ENCODE assay signal across 1 cellular context in genomic region chr2:215794829-215795546, GRCh38.
TF ChIP-seq lines count a peak whose summit lies in the region.

No MANE protein-coding gene starts in this region.

TF ChIP-seq in GM23338, 12 proteins besides CTCF, POLR2A, EP300 and RAD21 (continued from another document):
- TF ChIP-seq ETS1 (IDR thresholded peaks at IDR 0.05) (no peak), REST (IDR thresholded peaks at IDR 0.05; ENCODE audit: unreplicated experiment) (no peak), JUNB (IDR thresholded peaks at IDR 0.05; ENCODE audit: unreplicated experiment) (no peak), EZH2 (IDR thresholded peaks at IDR 0.05; ENCODE audit: low read depth, unreplicated experiment) (no peak), ZNF331 (CRISPR knock-in tag; IDR thresholded peaks at IDR 0.05; ENCODE audit: low read depth) (no peak), POLR2AphosphoS5 (IDR thresholded peaks at IDR 0.05; ENCODE audit: low read depth) (no peak), CREB1 (CRISPR knock-in tag; IDR thresholded peaks at IDR 0.05; ENCODE audit: low read depth) (no peak), EZH2phosphoT487 (IDR thresholded peaks at IDR 0.05; ENCODE audit: unreplicated experiment) (no peak), STAT1 (IDR thresholded peaks at IDR 0.05; ENCODE audit: unreplicated experiment) (no peak)
